16 cellular contexts compared by ENCODE assay signal in genomic region chr1:117008675-117009074, GRCh38. TPM values are rescaled to one million over a fixed set of nuclear protein-coding genes. Genes with fewer than 3 reads are reported as not detected.
DNase-seq lines count a peak whose midpoint lies in the region; ATAC-seq and TF ChIP-seq lines count a peak whose summit lies in the region.
"Had no signal": no experiment of that assay in that cellular context is flagged by ENCODE, and none has a peak within 500 bp of the region (broad histone marks: within the 10 kb centered on the region; RNA-seq: fewer than 3 reads in every experiment).

No MANE protein-coding gene starts in this region.

- H3K27ac ChIP-seq in spleen = peak overlapping the region in 3 of 8 donors; percentile 15 to 62 (median 57)
- H3K27ac ChIP-seq: sigmoid colon had no signal

- H3K27me3 Mint-ChIP-seq in stimulated activated naive CD8-positive, alpha-beta T cell treated with anti-CD3 and anti-CD28 coated beads, Interleukin-15, amount 100 ng/mL, for 72 hours = no peaks in the 10 kb centered on the region
- no peaks in the 10 kb centered on the region for H3K27me3 Mint-ChIP-seq in type B pancreatic cell

- intact Hi-C loops in Right ventricle myocardium inferior (cut with DNase I) (no loop called here), cardiac septum (cut with DNase I) (no loop called here), spleen (cut with DNase I; ENCODE audit: low total_unique reads) (no loop called here)

- peak; percentile 39 for ATAC-seq in Right ventricle myocardium inferior
- ATAC-seq in stimulated activated naive CD8-positive, alpha-beta T cell treated with anti-CD3 and anti-CD28 coated beads, Interleukin-15, amount 100 ng/mL, for 72 hours = no peak

- in situ Hi-C loops in astrocyte of the cerebellum (cut with HindIII; ENCODE audit: low sequenced_read_pairs) = no loop called here

- DNase-seq in Right ventricle myocardium inferior (ENCODE audit: missing footprints) (no peak), cardiac septum (ENCODE audit: low spot score) (no peak), NB4 (ENCODE audit: low read depth) (peak; percentile 56), astrocyte of the cerebellum (ENCODE audit: low read depth) (no peak), NAMALWA (ENCODE audit: low spot score) (no peak), spleen (no peak), type B pancreatic cell (ENCODE audit: extremely low spot score, unreplicated experiment) (no peak)
- DNase-seq in stimulated activated naive CD8-positive, alpha-beta T cell treated with anti-CD3 and anti-CD28 coated beads, Interleukin-15, amount 100 ng/mL, for 72 hours = no peak
- DNase-seq: activated CD4-positive, alpha-beta memory T cell treated with anti-CD3 and anti-CD28 coated beads, Interleukin-2, amount 10 ng/mL, durations not matched to agents 7 days and 5 days; hypothalamus; kidney glomerular epithelial cell; midbrain; NCI-H2029 treated with DMSO at 0.1 percent for 48 hours; NCI-H524; sigmoid colon had no signal

- H3K4me3 ChIP-seq in NB4 (ENCODE audit: low read depth, low read length) = no peak overlapping the region
- H3K4me3 ChIP-seq in astrocyte of the cerebellum (ENCODE audit: low read depth, low read length) = no peak overlapping the region
- H3K4me3 ChIP-seq in spleen = no peak overlapping the region
- H3K4me3 ChIP-seq: HAP-1, sigmoid colon had no signal

- no peaks in the 10 kb centered on the region for H3K36me3 Mint-ChIP-seq in type B pancreatic cell

- no peaks in the 10 kb centered on the region for H3K9me3 Mint-ChIP-seq in stimulated activated naive CD8-positive, alpha-beta T cell treated with anti-CD3 and anti-CD28 coated beads, Interleukin-15, amount 100 ng/mL, for 72 hours
- no peaks in the 10 kb centered on the region for H3K9me3 Mint-ChIP-seq in type B pancreatic cell
- H3K9me3 Mint-ChIP-seq: activated CD4-positive, alpha-beta memory T cell treated with anti-CD3 and anti-CD28 coated beads, Interleukin-2, amount 10 ng/mL, durations not matched to agents 7 days and 5 days had no signal

- peaks cover 0 to 58% (median 13%) of the 10 kb centered on the region in 6 donors for H3K4me1 ChIP-seq in spleen
- H3K4me1 ChIP-seq: sigmoid colon had no signal

- TF ChIP-seq CTCF in NB4 (IDR thresholded peaks at IDR 0.05; ENCODE audit: low read depth, low read length) = no peak
- TF ChIP-seq CTCF in astrocyte of the cerebellum (IDR thresholded peaks at IDR 0.05; ENCODE audit: low read depth, low read length, missing control alignments) = peak; percentile 8
- no peak for TF ChIP-seq CTCF in spleen (IDR thresholded peaks at IDR 0.05 in 8 of 11, conservative IDR thresholded peaks at IDR 0.05 in 3 of 11)
- no peak for TF ChIP-seq CTCF in type B pancreatic cell (conservative IDR thresholded peaks at IDR 0.05)

- no peaks in the 10 kb centered on the region for H3K27me3 ChIP-seq in spleen (replicated peaks in 1 of 7)
- H3K27me3 ChIP-seq: sigmoid colon had no signal

- TF ChIP-seq POLR2A in NB4 (IDR thresholded peaks at IDR 0.05; ENCODE audit: extremely low read depth, insufficient read length) = no peak
- no peak for TF ChIP-seq POLR2A in spleen (IDR thresholded peaks at IDR 0.05)

- 52 to 66% (median 57%) methylated on average over 2 of the region's 2 CpGs for WGBS in spleen, 5 donors

- H3K9me3 ChIP-seq in spleen = no peaks in the 10 kb centered on the region
- H3K9me3 ChIP-seq: HAP-1, sigmoid colon had no signal

- peaks cover 68% of the 10 kb centered on the region for H3K4me1 Mint-ChIP-seq in stimulated activated naive CD8-positive, alpha-beta T cell treated with anti-CD3 and anti-CD28 coated beads, Interleukin-15, amount 100 ng/mL, for 72 hours
- peaks cover 9% of the 10 kb centered on the region for H3K4me1 Mint-ChIP-seq in type B pancreatic cell (ENCODE audit: unreplicated experiment)

- peaks cover 0 to 15% (median 0%) of the 10 kb centered on the region in 6 donors for H3K36me3 ChIP-seq in spleen
- H3K36me3 ChIP-seq: HAP-1, sigmoid colon had no signal

- H3K4me3 Mint-ChIP-seq in stimulated activated naive CD8-positive, alpha-beta T cell treated with anti-CD3 and anti-CD28 coated beads, Interleukin-15, amount 100 ng/mL, for 72 hours = peak overlapping the region; percentile 53 to 63
- no peak overlapping the region for H3K4me3 Mint-ChIP-seq in type B pancreatic cell
- H3K4me3 Mint-ChIP-seq: activated CD4-positive, alpha-beta memory T cell treated with anti-CD3 and anti-CD28 coated beads, Interleukin-2, amount 10 ng/mL, durations not matched to agents 7 days and 5 days had no signal

- H3K27ac Mint-ChIP-seq in stimulated activated naive CD8-positive, alpha-beta T cell treated with anti-CD3 and anti-CD28 coated beads, Interleukin-15, amount 100 ng/mL, for 72 hours = peak overlapping the region; percentile 77 to 84
- no peak overlapping the region for H3K27ac Mint-ChIP-seq in type B pancreatic cell

RNA-seq across cellular contexts. Expression of gene CD101, which starts 7.1 kb away (rescaled TPM):
- total RNA-seq in Right ventricle myocardium inferior = 0.38 TPM
- 1.6 TPM for total RNA-seq in cardiac septum
- total RNA-seq in spleen = 10 to 100 TPM in 2 of 7 donors, 1 to 10 TPM in 5; 3.7 to 15.9 (median 9.3) TPM
- polyA plus RNA-seq in spleen = 1 to 10 TPM; 1.0 to 7.6 (median 1.9) TPM
- total RNA-seq in type B pancreatic cell (ENCODE audit: low replicate concordance) = 1.1 and 4.4 TPM in 2 replicates

RNA-seq across cellular contexts. Expression of gene TTF2, which starts 51.5 kb away (rescaled TPM):
- total RNA-seq in Right ventricle myocardium inferior (7.8 TPM), cardiac septum (9.4 TPM), spleen (10 to 100 TPM; 16.8 to 36.1 (median 25.4) TPM), type B pancreatic cell (ENCODE audit: low replicate concordance) (28.3 and 47.5 TPM in 2 replicates)
- polyA plus RNA-seq in spleen = 1 to 10 TPM; 4.8 to 7.0 (median 5.2) TPM
